17 cellular contexts compared by ENCODE assay signal in genomic region chr1:20138346-20138745, GRCh38. TPM values are rescaled to one million over a fixed set of nuclear protein-coding genes. Genes with fewer than 3 reads are reported as not detected.
DNase-seq lines count a peak whose midpoint lies in the region; TF ChIP-seq lines count a peak whose summit lies in the region.
"Had no signal": no experiment of that assay in that cellular context is flagged by ENCODE, and none has a peak within 500 bp of the region (broad histone marks: within the 10 kb centered on the region; RNA-seq: fewer than 3 reads in every experiment).

No MANE protein-coding gene starts in this region.

- no peaks in the 10 kb centered on the region for H3K9me3 ChIP-seq in sigmoid colon
- H3K9me3 ChIP-seq: A549 had no signal

- TF ChIP-seq EP300 in sigmoid colon (IDR thresholded peaks at IDR 0.05), result no peak

- no peaks in the 10 kb centered on the region for H3K4me1 ChIP-seq in sigmoid colon
- H3K4me1 ChIP-seq: A549 had no signal

- WGBS in sigmoid colon, 2 donors, result 94 to 95% methylated on average over 6 of the region's 6 CpGs

- DNase-seq in AG20443 (ENCODE audit: low spot score), result peak; percentile 8
- DNase-seq in iPS-NIHi7 (ENCODE audit: extremely low spot score), result peak; percentile 7
- DNase-seq in sigmoid colon, result peak; percentile 15
- no peak for DNase-seq in SKM-1 treated with dmso at 0.1 percent for 144 hours (lab: John Stamatoyannopoulos, UW; ENCODE audit: unreplicated experiment)
- no peak for DNase-seq in DMS79 (lab: John Stamatoyannopoulos, UW)
- DNase-seq: Calu3; CD4-positive, CD25-positive, alpha-beta regulatory T cell; DMS 273 treated with DMSO at 0.1 percent for 48 hours; GM23248; IMR-90 had no signal

- no peaks in the 10 kb centered on the region for H3K36me3 ChIP-seq in sigmoid colon

- intact Hi-C loops in sigmoid colon (cut with DNase I), result no loop called here

- H3K27me3 ChIP-seq in sigmoid colon, result peaks cover 0 to 8% (median 0%) of the 10 kb centered on the region in 3 donors

- H3K4me3 ChIP-seq in sigmoid colon, result no peak overlapping the region
- H3K4me3 ChIP-seq: A549, GM12878, GM23248 had no signal

- TF ChIP-seq CTCF in C4-2B (conservative IDR thresholded peaks at IDR 0.05) (no peak), sigmoid colon (IDR thresholded peaks at IDR 0.05) (no peak)

- no peak for TF ChIP-seq POLR2A in sigmoid colon (IDR thresholded peaks at IDR 0.05)

- H3K27ac ChIP-seq in C4-2B, result peak overlapping the region; percentile 59; the same call in 1 of the 2 replicates
- no peak overlapping the region for H3K27ac ChIP-seq in sigmoid colon
- H3K27ac ChIP-seq: A549, GM23248 had no signal

RNA-seq across cellular contexts. Expression of gene PLA2G2F, which starts 0.8 kb away (rescaled TPM):
- not detected for total RNA-seq in sigmoid colon
- polyA plus RNA-seq in sigmoid colon, result under 1 TPM in 2 of 3 donors, not detected in 1; 0.60 to 0.80 TPM
- total RNA-seq: Calu3; CD4-positive, CD25-positive, alpha-beta regulatory T cell; G401; GM12878; GM23248; IMR-90 had no signal
- polyA plus RNA-seq: A549; AG04450; BJ; CD4-positive, CD25-positive, alpha-beta regulatory T cell; GM23248; IMR-90 had no signal

RNA-seq across cellular contexts. Expression of gene PLA2G2D, which starts 19.0 kb away (rescaled TPM):
- total RNA-seq in sigmoid colon, result under 1 TPM in 1 of 4 donors, not detected in 3; 0.16 TPM
- 1 to 10 TPM in 1 of 3 donors, not detected in 2; 8.6 TPM for polyA plus RNA-seq in sigmoid colon
- total RNA-seq: Calu3; CD4-positive, CD25-positive, alpha-beta regulatory T cell; G401; GM23248; HT-29; IMR-90 had no signal
- polyA plus RNA-seq: A549; AG04450; BJ; CD4-positive, CD25-positive, alpha-beta regulatory T cell; GM23248; IMR-90 had no signal

RNA-seq across cellular contexts. Expression of gene UBXN10, which starts 47.5 kb away (rescaled TPM):
- total RNA-seq in sigmoid colon, result 10 to 100 TPM; 14.6 to 25.0 (median 23.1) TPM
- polyA plus RNA-seq in sigmoid colon, result 1 to 10 TPM; 2.9 to 7.8 (median 3.7) TPM
- total RNA-seq: GM12878, IMR-90 had no signal
- polyA plus RNA-seq: A549, AG04450, BJ, GM23248, IMR-90 had no signal

RNA-seq across cellular contexts. Expression of gene PLA2G2C, which starts 48.0 kb away (rescaled TPM):
- total RNA-seq in sigmoid colon, result 1 to 10 TPM in 3 of 4 donors, under 1 TPM in 1; 0.82 to 5.5 (median 1.5) TPM
- under 1 TPM in 1 of 3 donors, not detected in 2; 0.09 TPM for polyA plus RNA-seq in sigmoid colon
- total RNA-seq: Calu3; CD4-positive, CD25-positive, alpha-beta regulatory T cell; G401; GM12878; GM23248; HT-29; IMR-90 had no signal
- polyA plus RNA-seq: A549; AG04450; BJ; CD4-positive, CD25-positive, alpha-beta regulatory T cell; GM23248; IMR-90 had no signal

Comparison
In these comparisons a context has a peak if more than half of its experiments do, and no peak if none do; other contexts are left out.
1. DNase-seq: peak in AG20443 (single experiment), iPS-NIHi7 (single experiment) and sigmoid colon (single experiment); none in SKM-1 treated with dmso at 0.1 percent for 144 hours (single experiment) and DMS79 (single experiment).